22 cellular contexts compared by ENCODE assay signal in genomic region chr6:48151142-48151541, GRCh38. TPM values are rescaled to one million over a fixed set of nuclear protein-coding genes. Genes with fewer than 3 reads are reported as not detected.
DNase-seq lines count a peak whose midpoint lies in the region; ATAC-seq and TF ChIP-seq lines count a peak whose summit lies in the region.
"Had no signal": no experiment of that assay in that cellular context is flagged by ENCODE, and none has a peak within 500 bp of the region (broad histone marks: within the 10 kb centered on the region; RNA-seq: fewer than 3 reads in every experiment).

No MANE protein-coding gene starts in this region.

- intact Hi-C loops in right cardiac atrium (cut with DNase I): no loop called here

- H3K4me3 ChIP-seq in right cardiac atrium (ENCODE audit: low read length): no peak overlapping the region
- H3K4me3 ChIP-seq: Peyer's patch, thoracic aorta had no signal

- H3K27ac ChIP-seq in RWPE1 (peak overlapping the region; percentile 53), right cardiac atrium (ENCODE audit: low read length) (no peak overlapping the region)
- H3K27ac ChIP-seq: Peyer's patch, thoracic aorta had no signal

- POLR2A ChIA-PET in RWPE1 (lab: Yijun Ruan, JAX; ENCODE audit: low non-redundant PET): no interaction called here

- H3K4me1 ChIP-seq in right cardiac atrium (ENCODE audit: control insufficient read depth, insufficient read depth, low read length): no peaks in the 10 kb centered on the region
- H3K4me1 ChIP-seq: Peyer's patch had no signal

- peak; percentile 1 for DNase-seq in RWPE1 (ENCODE audit: low spot score)
- DNase-seq in fibroblast of gingiva (ENCODE audit: low read depth): peak; percentile 44
- peak; percentile 95 for DNase-seq in renal cortical epithelial cell (ENCODE audit: low read depth)
- no peak for DNase-seq in NCI-H82 treated with DMSO at 0.1 percent for 48 hours (lab: John Stamatoyannopoulos, UW; ENCODE audit: unreplicated experiment)
- no peak for DNase-seq in right cardiac atrium
- DNase-seq: activated B cell treated with CpG ODN at 0.5 μM for 24 hours; amygdala; cortex of kidney; H9; hypothalamus; MV-4-11; NCI-H2081; NCI-H69; Peyer's patch; stimulated activated CD4-positive, alpha-beta T cell treated with anti-CD3 and anti-CD28 coated beads, Interleukin-4, amount 100 ng/mL, for 24 hours; stimulated activated CD8-positive, alpha-beta memory T cell treated with anti-CD3 and anti-CD28 coated beads, Interleukin-4, amount 100 ng/mL, for 48 hours had no signal

- CTCF ChIA-PET in RWPE1 (lab: Yijun Ruan, JAX): no interaction called here

- ATAC-seq in HG02981 (IDR thresholded peaks at IDR 0.05; ENCODE audit: unreplicated experiment): peak; percentile 47
- ATAC-seq in HG03469 (IDR thresholded peaks at IDR 0.05; ENCODE audit: unreplicated experiment): no peak
- ATAC-seq in right cardiac atrium: no peak
- ATAC-seq in HG03521 (IDR thresholded peaks at IDR 0.05; ENCODE audit: unreplicated experiment): no peak
- ATAC-seq: left lobe of liver had no signal

- TF ChIP-seq CTCF in RWPE1 (conservative IDR thresholded peaks at IDR 0.05; ENCODE audit: low read depth): no peak

- no peaks in the 10 kb centered on the region for H3K27me3 ChIP-seq in right cardiac atrium (ENCODE audit: control insufficient read depth, insufficient read depth)
- H3K27me3 ChIP-seq: Peyer's patch had no signal

- H3K9me3 ChIP-seq in right cardiac atrium (ENCODE audit: control insufficient read depth, low read length): peaks cover 2% of the 10 kb centered on the region
- H3K9me3 ChIP-seq: Peyer's patch, thoracic aorta had no signal

- WGBS in right cardiac atrium: 91% methylated on average over 2 of the region's 2 CpGs

RNA-seq across cellular contexts. Expression of gene PTCHD4, which starts 40.1 kb away (rescaled TPM):
- total RNA-seq in renal cortical epithelial cell: 3.1 and 24.4 TPM in 2 replicates
- total RNA-seq in right cardiac atrium: under 1 TPM; 0.49 to 0.91 (median 0.56) TPM
- 0.09 TPM for polyA plus RNA-seq in right cardiac atrium
- total RNA-seq: activated B cell treated with CpG ODN at 0.5 μM for 24 hours; activated T-helper 2 cell treated with anti-CD3 and anti-CD28 coated beads, Interferon-gamma antibody, Interleukin-2, Interleukin-4, amounts not matched to agents 10 μg/mL and 5 μg/mL and 100 μg/mL, durations not matched to agents 14 hours and 24 hours and 36 hours; Peyer's patch had no signal

Comparison
In these comparisons a context has a peak if more than half of its experiments do, and no peak if none do; other contexts are left out.
1. DNase-seq: peak in RWPE1 (single experiment), fibroblast of gingiva (single experiment) and renal cortical epithelial cell (single experiment); none in NCI-H82 treated with DMSO at 0.1 percent for 48 hours (single experiment) and right cardiac atrium (0 of 3).